ENCODE assay signal across 21 cellular contexts in genomic region chr7:143042159-143042820, GRCh38. TPM values are rescaled to one million over a fixed set of nuclear protein-coding genes. Genes with fewer than 3 reads are reported as not detected.
A peak's percentile ranks its signal among the peaks of the same experiment; 100 is the strongest.
DNase-seq lines count a peak whose midpoint lies in the region; ATAC-seq and TF ChIP-seq lines count a peak whose summit lies in the region.
"Had no signal": no experiment of that assay in that cellular context is flagged by ENCODE, and none has a peak within 500 bp of the region (broad histone marks: within the 10 kb centered on the region; RNA-seq: fewer than 3 reads in every experiment).

No MANE protein-coding gene starts in this region.

- no peak overlapping the region for H3K27ac Mint-ChIP-seq in stimulated activated naive CD8-positive, alpha-beta T cell treated with anti-CD3 and anti-CD28 coated beads, Interleukin-15, amount 100 ng/mL, for 72 hours
- H3K27ac Mint-ChIP-seq in mesothelial cell of epicardium: peak overlapping the region; percentile 18
- H3K27ac Mint-ChIP-seq in naive thymus-derived CD4-positive, alpha-beta T cell: no peak overlapping the region
- no peak overlapping the region for H3K27ac Mint-ChIP-seq in activated CD8-positive, alpha-beta T cell treated with anti-CD3 and anti-CD28 coated beads, Interleukin-2, amount 10 ng/mL, durations not matched to agents 7 days and 5 days
- H3K27ac Mint-ChIP-seq: CD4-positive, CD25-positive, alpha-beta regulatory T cell had no signal

- peaks cover 11% of the 10 kb centered on the region for H3K27me3 Mint-ChIP-seq in stimulated activated naive CD8-positive, alpha-beta T cell treated with anti-CD3 and anti-CD28 coated beads, Interleukin-15, amount 100 ng/mL, for 72 hours
- H3K27me3 Mint-ChIP-seq in mesothelial cell of epicardium (ENCODE audit: low read depth): peaks cover 4% of the 10 kb centered on the region
- H3K27me3 Mint-ChIP-seq in naive thymus-derived CD4-positive, alpha-beta T cell: peaks cover 0 to 8% (median 7%) of the 10 kb centered on the region in 5 donors
- peaks cover 15% of the 10 kb centered on the region for H3K27me3 Mint-ChIP-seq in activated CD8-positive, alpha-beta T cell treated with anti-CD3 and anti-CD28 coated beads, Interleukin-2, amount 10 ng/mL, durations not matched to agents 7 days and 5 days (ENCODE audit: low read depth)

- H3K27ac ChIP-seq in brain microvascular endothelial cell: no peak overlapping the region
- H3K27ac ChIP-seq in naive thymus-derived CD4-positive, alpha-beta T cell (ENCODE audit: low read depth, low read length): no peak overlapping the region
- H3K27ac ChIP-seq in upper lobe of left lung: no peak overlapping the region
- H3K27ac ChIP-seq: left lung, RWPE1 had no signal

- no peak for TF ChIP-seq POLR2A in upper lobe of left lung (IDR thresholded peaks at IDR 0.05)

- in situ Hi-C loops in brain microvascular endothelial cell (cut with HindIII; ENCODE audit: low pct_ligation_motif_present, low sequenced_read_pairs): no loop called here

- no peaks in the 10 kb centered on the region for H3K36me3 Mint-ChIP-seq in mesothelial cell of epicardium
- no peaks in the 10 kb centered on the region for H3K36me3 Mint-ChIP-seq in naive thymus-derived CD4-positive, alpha-beta T cell
- H3K36me3 Mint-ChIP-seq in activated CD8-positive, alpha-beta T cell treated with anti-CD3 and anti-CD28 coated beads, Interleukin-2, amount 10 ng/mL, durations not matched to agents 7 days and 5 days (ENCODE audit: low read depth): no peaks in the 10 kb centered on the region
- H3K36me3 Mint-ChIP-seq: CD4-positive, CD25-positive, alpha-beta regulatory T cell had no signal

- ATAC-seq in stimulated activated naive CD8-positive, alpha-beta T cell treated with anti-CD3 and anti-CD28 coated beads, Interleukin-15, Interleukin-2, amounts not matched to agents 100 U/mL and 50 U/mL, for 24 hours: peak; percentile 23
- ATAC-seq in stimulated activated naive CD8-positive, alpha-beta T cell treated with anti-CD3 and anti-CD28 coated beads, Interleukin-15, amount 100 ng/mL, for 72 hours: no peak
- ATAC-seq in HG03159 (IDR thresholded peaks at IDR 0.05; ENCODE audit: unreplicated experiment) (no peak), upper lobe of left lung (ENCODE audit: low FRiP score in 2 of 2) (no peak)
- no peak for ATAC-seq in naive thymus-derived CD4-positive, alpha-beta T cell
- no peak for ATAC-seq in activated CD8-positive, alpha-beta T cell treated with anti-CD3 and anti-CD28 coated beads, Interleukin-2, amount 10 ng/mL, durations not matched to agents 7 days and 5 days
- ATAC-seq: left lung had no signal

- POLR2A ChIA-PET in naive thymus-derived CD4-positive, alpha-beta T cell (lab: Charles Lee): no interaction called here
- POLR2A ChIA-PET in activated CD8-positive, alpha-beta T cell treated with anti-CD3 and anti-CD28 coated beads, Interleukin-2, amount 10 ng/mL, durations not matched to agents 7 days and 5 days (lab: Charles Lee): no interaction called here

- no peaks in the 10 kb centered on the region for H3K9me3 ChIP-seq in naive thymus-derived CD4-positive, alpha-beta T cell (ENCODE audit: control insufficient read depth in 2 of 3, low read length in 3 of 3)
- no peaks in the 10 kb centered on the region for H3K9me3 ChIP-seq in upper lobe of left lung
- H3K9me3 ChIP-seq: left lung had no signal

- no peak for TF ChIP-seq EP300 in upper lobe of left lung (IDR thresholded peaks at IDR 0.05)

- no peaks in the 10 kb centered on the region for H3K4me1 ChIP-seq in naive thymus-derived CD4-positive, alpha-beta T cell (ENCODE audit: control insufficient read depth in 2 of 2, insufficient read depth in 2 of 2, low read length in 2 of 2)
- H3K4me1 ChIP-seq in upper lobe of left lung: no peaks in the 10 kb centered on the region

- intact Hi-C loops in naive thymus-derived CD4-positive, alpha-beta T cell (cut with micrococcal nuclease): no loop called here

- TF ChIP-seq CTCF in brain microvascular endothelial cell (IDR thresholded peaks at IDR 0.05; ENCODE audit: low read depth, low read length, missing control alignments): no peak
- no peak for TF ChIP-seq CTCF in mesothelial cell of epicardium (IDR thresholded peaks at IDR 0.05; ENCODE audit: unreplicated experiment)
- no peak for TF ChIP-seq CTCF in upper lobe of left lung (IDR thresholded peaks at IDR 0.05)

- CTCF ChIA-PET in naive thymus-derived CD4-positive, alpha-beta T cell (lab: Charles Lee): no interaction called here
- CTCF ChIA-PET in activated CD8-positive, alpha-beta T cell treated with anti-CD3 and anti-CD28 coated beads, Interleukin-2, amount 10 ng/mL, durations not matched to agents 7 days and 5 days (lab: Charles Lee): interaction anchor here (0.8 kb wide), 1 partner anchor 173 kb away, joined by 4 read pairs; no protein-coding TSS in a partner anchor

- no peaks in the 10 kb centered on the region for H3K36me3 ChIP-seq in brain microvascular endothelial cell (replicated peaks)
- no peaks in the 10 kb centered on the region for H3K36me3 ChIP-seq in naive thymus-derived CD4-positive, alpha-beta T cell (ENCODE audit: control insufficient read depth in 2 of 3, insufficient read depth in 3 of 3, low read length in 3 of 3)
- H3K36me3 ChIP-seq in upper lobe of left lung: no peaks in the 10 kb centered on the region
- H3K36me3 ChIP-seq: left lung had no signal

- no peak for DNase-seq in stimulated activated naive CD8-positive, alpha-beta T cell treated with anti-CD3 and anti-CD28 coated beads, Interleukin-15, Interleukin-2, amounts not matched to agents 100 U/mL and 50 U/mL, for 24 hours
- DNase-seq in stimulated activated naive CD8-positive, alpha-beta T cell treated with anti-CD3 and anti-CD28 coated beads, Interleukin-15, amount 100 ng/mL, for 72 hours: no peak
- peak; percentile 20 for DNase-seq in brain microvascular endothelial cell
- no peak for DNase-seq in mesothelial cell of epicardium (ENCODE audit: low spot score in 2 of 2, unreplicated experiment in 2 of 2)
- DNase-seq in naive thymus-derived CD4-positive, alpha-beta T cell: no peak
- no peak for DNase-seq in upper lobe of left lung
- DNase-seq in activated CD8-positive, alpha-beta T cell treated with anti-CD3 and anti-CD28 coated beads, Interleukin-2, amount 10 ng/mL, durations not matched to agents 7 days and 5 days: no peak
- DNase-seq: activated CD4-positive, alpha-beta T cell treated with anti-CD3 and anti-CD28 coated beads for 1 hour; activated CD8-positive, alpha-beta memory T cell treated with anti-CD3 and anti-CD28 coated beads, Interleukin-2, amount 50 U/mL, for 48 hours; CD4-positive, CD25-positive, alpha-beta regulatory T cell; DMS79 treated with DMSO at 0.1 percent for 48 hours; effector CD4-positive, alpha-beta T cell; left lung; NCI-H2081; stimulated activated CD4-positive, alpha-beta T cell treated with anti-CD3 and anti-CD28 coated beads, Interleukin-2, amount 100 ng/mL, for 24 hours had no signal

- no peaks in the 10 kb centered on the region for H3K27me3 ChIP-seq in brain microvascular endothelial cell (replicated peaks)
- no peaks in the 10 kb centered on the region for H3K27me3 ChIP-seq in naive thymus-derived CD4-positive, alpha-beta T cell (ENCODE audit: control insufficient read depth in 2 of 2, insufficient read depth in 2 of 2, low read length in 2 of 2)
- H3K27me3 ChIP-seq in upper lobe of left lung: no peaks in the 10 kb centered on the region
- H3K27me3 ChIP-seq: left lung had no signal

- H3K4me3 ChIP-seq in brain microvascular endothelial cell (ENCODE audit: low read depth, low read length) (no peak overlapping the region), upper lobe of left lung (no peak overlapping the region)
- no peak overlapping the region for H3K4me3 ChIP-seq in naive thymus-derived CD4-positive, alpha-beta T cell (ENCODE audit: low read length)
- H3K4me3 ChIP-seq: left lung had no signal

- H3K4me3 Mint-ChIP-seq in stimulated activated naive CD8-positive, alpha-beta T cell treated with anti-CD3 and anti-CD28 coated beads, Interleukin-15, amount 100 ng/mL, for 72 hours: no peak overlapping the region
- no peak overlapping the region for H3K4me3 Mint-ChIP-seq in mesothelial cell of epicardium
- H3K4me3 Mint-ChIP-seq in naive thymus-derived CD4-positive, alpha-beta T cell: no peak overlapping the region
- no peak overlapping the region for H3K4me3 Mint-ChIP-seq in activated CD8-positive, alpha-beta T cell treated with anti-CD3 and anti-CD28 coated beads, Interleukin-2, amount 10 ng/mL, durations not matched to agents 7 days and 5 days
- H3K4me3 Mint-ChIP-seq: CD4-positive, CD25-positive, alpha-beta regulatory T cell had no signal

- no peaks in the 10 kb centered on the region for H3K9me3 Mint-ChIP-seq in stimulated activated naive CD8-positive, alpha-beta T cell treated with anti-CD3 and anti-CD28 coated beads, Interleukin-15, amount 100 ng/mL, for 72 hours
- H3K9me3 Mint-ChIP-seq in mesothelial cell of epicardium: no peaks in the 10 kb centered on the region
- H3K9me3 Mint-ChIP-seq in naive thymus-derived CD4-positive, alpha-beta T cell: no peaks in the 10 kb centered on the region
- no peaks in the 10 kb centered on the region for H3K9me3 Mint-ChIP-seq in activated CD8-positive, alpha-beta T cell treated with anti-CD3 and anti-CD28 coated beads, Interleukin-2, amount 10 ng/mL, durations not matched to agents 7 days and 5 days (ENCODE audit: insufficient read depth)
- H3K9me3 Mint-ChIP-seq: CD4-positive, CD25-positive, alpha-beta regulatory T cell had no signal

- WGBS in upper lobe of left lung, 2 donors: 70 to 83% methylated on average over 3 of the region's 3 CpGs

- H3K4me1 Mint-ChIP-seq in stimulated activated naive CD8-positive, alpha-beta T cell treated with anti-CD3 and anti-CD28 coated beads, Interleukin-15, amount 100 ng/mL, for 72 hours: no peaks in the 10 kb centered on the region
- peaks cover 39% of the 10 kb centered on the region for H3K4me1 Mint-ChIP-seq in mesothelial cell of epicardium
- peaks cover 0 to 7% (median 0%) of the 10 kb centered on the region in 7 donors for H3K4me1 Mint-ChIP-seq in naive thymus-derived CD4-positive, alpha-beta T cell
- no peaks in the 10 kb centered on the region for H3K4me1 Mint-ChIP-seq in activated CD8-positive, alpha-beta T cell treated with anti-CD3 and anti-CD28 coated beads, Interleukin-2, amount 10 ng/mL, durations not matched to agents 7 days and 5 days (ENCODE audit: low read depth)
- H3K4me1 Mint-ChIP-seq: CD4-positive, CD25-positive, alpha-beta regulatory T cell had no signal

RNA-seq across cellular contexts. Expression of gene OR6V1, which starts 9.9 kb away (rescaled TPM):
- not detected in 3 replicates for total RNA-seq in mesothelial cell of epicardium
- total RNA-seq in naive thymus-derived CD4-positive, alpha-beta T cell: not detected
- polyA plus RNA-seq in naive thymus-derived CD4-positive, alpha-beta T cell: not detected
- total RNA-seq in upper lobe of left lung: not detected
- total RNA-seq in activated CD8-positive, alpha-beta T cell treated with anti-CD3 and anti-CD28 coated beads, Interleukin-2, amount 10 ng/mL, durations not matched to agents 7 days and 5 days: not detected
- total RNA-seq: CD4-positive, CD25-positive, alpha-beta regulatory T cell; H4; left lung; renal cortical epithelial cell; T-helper 1 cell treated with Interleukin-12 subunit alpha and Interleukin-12 subunit beta and Interleukin-4 antibody, amounts not matched to agents 30 ng/mL and 1 ng/mL, for 36 hours; temporal lobe had no signal
- polyA plus RNA-seq: CD4-positive, CD25-positive, alpha-beta regulatory T cell had no signal

RNA-seq across cellular contexts. Expression of gene OR9A2, which starts 15.4 kb away (rescaled TPM):
- total RNA-seq in mesothelial cell of epicardium (0.29 to 0.42 TPM (median 0.33 TPM) in 3 replicates), upper lobe of left lung (not detected)
- total RNA-seq in naive thymus-derived CD4-positive, alpha-beta T cell: not detected
- polyA plus RNA-seq in naive thymus-derived CD4-positive, alpha-beta T cell: not detected
- not detected for total RNA-seq in activated CD8-positive, alpha-beta T cell treated with anti-CD3 and anti-CD28 coated beads, Interleukin-2, amount 10 ng/mL, durations not matched to agents 7 days and 5 days
- total RNA-seq: CD4-positive, CD25-positive, alpha-beta regulatory T cell; H4; left lung; renal cortical epithelial cell; T-helper 1 cell treated with Interleukin-12 subunit alpha and Interleukin-12 subunit beta and Interleukin-4 antibody, amounts not matched to agents 30 ng/mL and 1 ng/mL, for 36 hours had no signal
- polyA plus RNA-seq: CD4-positive, CD25-positive, alpha-beta regulatory T cell had no signal
